ENCODE assay signal across 34 cellular contexts in genomic region chr7:151136515-151136908, GRCh38. TPM values are rescaled to one million over a fixed set of nuclear protein-coding genes. Genes with fewer than 3 reads are reported as not detected.
"Had no signal": no experiment of that assay in that cellular context is flagged by ENCODE, and none has a peak within 500 bp of the region (broad histone marks: within the 10 kb centered on the region; RNA-seq: fewer than 3 reads in every experiment).

No MANE protein-coding gene starts in this region.

- H3K9me3 ChIP-seq: breast epithelium, esophagus squamous epithelium, left lung, mucosa of descending colon, neutrophil, ovary, right lobe of liver, testis, transverse colon had no signal

- H3K4me1 Mint-ChIP-seq: central memory CD8-positive, alpha-beta T cell had no signal

- H3K27me3 ChIP-seq: breast epithelium, esophagus squamous epithelium, left lung, neutrophil, ovary, right lobe of liver, testis, transverse colon had no signal

- ATAC-seq: activated CD4-positive, CD25-positive, alpha-beta regulatory T cell treated with anti-CD3 and anti-CD28 coated beads, Interleukin-2, amount 50 U/mL, for 24 hours; left lung; mucosa of descending colon; natural killer cell treated with Interleukin-12 subunit alpha and Interleukin-12 subunit beta and Interleukin-15 and Interleukin-18, amount 100 ng/mL, for 72 hours; right lobe of liver; stimulated activated naive CD8-positive, alpha-beta T cell treated with anti-CD3 and anti-CD28 coated beads, Interleukin-15, Interleukin-2, amounts not matched to agents 100 U/mL and 50 U/mL, for 24 hours had no signal

- H3K27me3 Mint-ChIP-seq: central memory CD8-positive, alpha-beta T cell; dendritic cell treated with granulocyte-macrophage colony-stimulating factor and Interleukin-4, amounts not matched to agents 40 ng/mL and 50 ng/mL, for 4 days; natural killer cell treated with Interleukin-12 subunit alpha and Interleukin-12 subunit beta and Interleukin-15 and Interleukin-18, amount 100 ng/mL, for 72 hours; progenitor cell of endocrine pancreas had no signal

- H3K36me3 ChIP-seq: ovary had no signal

- H3K27ac ChIP-seq: breast epithelium, epithelial cell of prostate, esophagus squamous epithelium, left lung, neutrophil, ovary, right lobe of liver, skin epidermis, testis, transverse colon, VCaP had no signal

- H3K4me1 ChIP-seq: breast epithelium, esophagus squamous epithelium, left lung, right lobe of liver, testis, transverse colon had no signal

- H3K36me3 Mint-ChIP-seq: natural killer cell treated with Interleukin-12 subunit alpha and Interleukin-12 subunit beta and Interleukin-15 and Interleukin-18, amount 100 ng/mL, for 72 hours had no signal

- H3K4me3 ChIP-seq: breast epithelium, esophagus squamous epithelium, left lung, mucosa of descending colon, ovary, right lobe of liver, skin epidermis, testis, transverse colon had no signal

- H3K27ac Mint-ChIP-seq: dendritic cell treated with granulocyte-macrophage colony-stimulating factor and Interleukin-4, amounts not matched to agents 40 ng/mL and 50 ng/mL, for 4 days; natural killer cell treated with Interleukin-12 subunit alpha and Interleukin-12 subunit beta and Interleukin-15 and Interleukin-18, amount 100 ng/mL, for 72 hours; progenitor cell of endocrine pancreas; T-helper 2 cell treated with Interferon-gamma antibody and Interleukin-4, amounts not matched to agents 5 μg/mL and 100 μg/mL, for 36 hours had no signal

- DNase-seq: activated CD4-positive, alpha-beta T cell treated with anti-CD3 and anti-CD28 coated beads for 48 hours; activated CD4-positive, alpha-beta T cell treated with anti-CD3 and anti-CD28 coated beads, Interleukin-2, amount 50 U/mL, for 48 hours; activated CD8-positive, alpha-beta memory T cell treated with anti-CD3 and anti-CD28 coated beads for 24 hours; activated gamma-delta T cell treated with Interleukin-2 at 50 U/mL for 16 hours; activated naive CD4-positive, alpha-beta T cell treated with anti-CD3 and anti-CD28 coated beads, Interleukin-2, amount 50 U/mL, for 16 hours; amniotic stem cell; esophagus squamous epithelium; foreskin melanocyte; mucosa of descending colon; stimulated activated CD4-positive, alpha-beta T cell treated with anti-CD3 and anti-CD28 coated beads, Interleukin-12 subunit alpha, Interleukin-12 subunit beta, amount 100 ng/mL, for 4 hours; stimulated activated CD4-positive, alpha-beta T cell treated with anti-CD3 and anti-CD28 coated beads, Interleukin-4, amount 100 ng/mL, for 1 hour; stimulated activated naive CD8-positive, alpha-beta T cell treated with anti-CD3 and anti-CD28 coated beads, Interleukin-15, Interleukin-2, amounts not matched to agents 100 U/mL and 50 U/mL, for 24 hours; T-helper 1 cell; testis; transverse colon had no signal

- H3K4me3 Mint-ChIP-seq: central memory CD8-positive, alpha-beta T cell; dendritic cell treated with granulocyte-macrophage colony-stimulating factor and Interleukin-4, amounts not matched to agents 40 ng/mL and 50 ng/mL, for 4 days; natural killer cell treated with Interleukin-12 subunit alpha and Interleukin-12 subunit beta and Interleukin-15 and Interleukin-18, amount 100 ng/mL, for 72 hours; T-helper 2 cell treated with Interferon-gamma antibody and Interleukin-4, amounts not matched to agents 5 μg/mL and 100 μg/mL, for 36 hours had no signal

- H3K9me3 Mint-ChIP-seq: central memory CD8-positive, alpha-beta T cell; dendritic cell treated with granulocyte-macrophage colony-stimulating factor and Interleukin-4, amounts not matched to agents 40 ng/mL and 50 ng/mL, for 4 days; natural killer cell treated with Interleukin-12 subunit alpha and Interleukin-12 subunit beta and Interleukin-15 and Interleukin-18, amount 100 ng/mL, for 72 hours; T-helper 2 cell treated with Interferon-gamma antibody and Interleukin-4, amounts not matched to agents 5 μg/mL and 100 μg/mL, for 36 hours had no signal

RNA-seq across cellular contexts. Expression of gene GBX1, which starts 31.0 kb away (rescaled TPM):
- total RNA-seq: breast epithelium; esophagus squamous epithelium; left lung; lung microvascular endothelial cell; mesenteric fat pad; mucosa of descending colon; myocyte; natural killer cell treated with Interleukin-12 subunit alpha and Interleukin-12 subunit beta and Interleukin-15 and Interleukin-18, amount 100 ng/mL, for 72 hours; ovary; renal cortical epithelial cell; right lobe of liver; transverse colon; urinary bladder had no signal
- polyA plus RNA-seq: ovary, urinary bladder had no signal

RNA-seq across cellular contexts. Expression of gene ASB10, which starts 50.5 kb away (rescaled TPM):
- total RNA-seq: breast epithelium; esophagus squamous epithelium; left lung; lung microvascular endothelial cell; mesenteric fat pad; mucosa of descending colon; natural killer cell treated with Interleukin-12 subunit alpha and Interleukin-12 subunit beta and Interleukin-15 and Interleukin-18, amount 100 ng/mL, for 72 hours; ovary; progenitor cell of endocrine pancreas; renal cortical epithelial cell; right lobe of liver; transverse colon; urinary bladder had no signal
- polyA plus RNA-seq: ovary, urinary bladder had no signal
